ENCODE assay signal across 10 cellular contexts in genomic region chr9:38048319-38048969, GRCh38. TPM values are rescaled to one million over a fixed set of nuclear protein-coding genes. Genes with fewer than 3 reads are reported as not detected.
DNase-seq lines count a peak whose midpoint lies in the region; ATAC-seq and TF ChIP-seq lines count a peak whose summit lies in the region.
"Had no signal": no experiment of that assay in that cellular context is flagged by ENCODE, and none has a peak within 500 bp of the region (broad histone marks: within the 10 kb centered on the region; RNA-seq: fewer than 3 reads in every experiment).

No MANE protein-coding gene starts in this region.

- intact Hi-C loops in PC-9 (cut with micrococcal nuclease; ENCODE audit: unreplicated experiment) (loop anchor here (5.0 kb wide), 1 partner anchor 41 kb away; no protein-coding TSS in a partner anchor), thyroid gland (cut with DNase I) (no loop called here)

- CTCF ChIA-PET in PC-9 (lab: Charles Lee) = interaction anchor here (1.0 kb wide), 1 partner anchor 32 kb away, joined by 3 read pairs; no protein-coding TSS in a partner anchor

- ATAC-seq in HG02642 (IDR thresholded peaks at IDR 0.05; ENCODE audit: poor library complexity, unreplicated experiment) = no peak
- ATAC-seq in GM21526 (IDR thresholded peaks at IDR 0.05; ENCODE audit: low FRiP score, unreplicated experiment) = no peak

- H3K4me2 ChIP-seq in PC-9 = peak overlapping the region; percentile 97
- no peak overlapping the region for H3K4me2 ChIP-seq in mesenchymal stem cell (ENCODE audit: low read length, poor library complexity, severe bottlenecking)

- H3K36me3 ChIP-seq in PC-9 (ENCODE audit: low read depth) = no peaks in the 10 kb centered on the region
- H3K36me3 ChIP-seq in mesenchymal stem cell (ENCODE audit: control insufficient read depth in 1 of 2, insufficient read depth in 2 of 2, low read depth in 1 of 2, low read length in 2 of 2) = peaks cover 0 to 17% of the 10 kb centered on the region in 2 experiments
- H3K36me3 ChIP-seq in thyroid gland = no peaks in the 10 kb centered on the region

- H3K4me3 ChIP-seq in PC-9 = peak overlapping the region; percentile 24; the same call in 1 of the 2 replicates
- H3K4me3 ChIP-seq in choroid plexus epithelial cell (ENCODE audit: low read depth, low read length) = no peak overlapping the region
- H3K4me3 ChIP-seq in mesenchymal stem cell (ENCODE audit: insufficient read depth in 1 of 2, low read depth in 1 of 2, low read length in 2 of 2) = no peak overlapping the region
- no peak overlapping the region for H3K4me3 ChIP-seq in thyroid gland (replicated peaks in 1 of 3)

- H3K27me3 ChIP-seq in PC-9 (ENCODE audit: insufficient read depth, low read depth) (no peaks in the 10 kb centered on the region), mesenchymal stem cell (ENCODE audit: control insufficient read depth in 1 of 2, insufficient read depth in 1 of 2, low read length in 2 of 2) (no peaks in the 10 kb centered on the region), thyroid gland (no peaks in the 10 kb centered on the region)

- no peak overlapping the region for H2BK15ac ChIP-seq in mesenchymal stem cell (ENCODE audit: low read depth, poor library complexity, severe bottlenecking)

- peak overlapping the region; percentile 88 for H2AK5ac ChIP-seq in mesenchymal stem cell (ENCODE audit: low read length, severe bottlenecking)

- H3K4me1 ChIP-seq in PC-9 (replicated peaks; ENCODE audit: insufficient read depth) = peaks cover 78% of the 10 kb centered on the region
- peaks cover 29% of the 10 kb centered on the region for H3K4me1 ChIP-seq in mesenchymal stem cell (ENCODE audit: control insufficient read depth, insufficient read depth, low read depth, low read length)
- H3K4me1 ChIP-seq in thyroid gland = peaks cover 41 to 55% of the 10 kb centered on the region in 2 donors

- DNase-seq in PC-9 = no peak
- peak; percentile 80 for DNase-seq in choroid plexus epithelial cell (ENCODE audit: low read depth)
- no peak for DNase-seq in mesenchymal stem cell
- no peak for DNase-seq in thyroid gland
- DNase-seq in activated T-cell treated with anti-CD3 and anti-CD28 coated beads for 4 hours = no peak
- no peak for DNase-seq in DMS79 (lab: John Stamatoyannopoulos, UW)
- DNase-seq: activated effector memory CD4-positive, alpha-beta T cell treated with anti-CD3 and anti-CD28 coated beads, Interleukin-2, amount 50 U/mL, for 16 hours; NCI-H748 treated with DMSO at 0.1 percent for 48 hours had no signal

- H2AFZ ChIP-seq in PC-9 (no peak overlapping the region), mesenchymal stem cell (ENCODE audit: low read depth, low read length) (no peak overlapping the region)

- H3K23ac ChIP-seq in mesenchymal stem cell (ENCODE audit: low read length in 2 of 2) = no peak overlapping the region

- no peak for TF ChIP-seq POLR2A in thyroid gland (IDR thresholded peaks at IDR 0.05)

- H2BK5ac ChIP-seq in mesenchymal stem cell (ENCODE audit: low read depth, low read length, poor library complexity, severe bottlenecking) = peak overlapping the region; percentile 94

- TF ChIP-seq CTCF in PC-9 (conservative IDR thresholded peaks at IDR 0.05) (no peak), choroid plexus epithelial cell (conservative IDR thresholded peaks at IDR 0.05; ENCODE audit: low read depth, low read length) (no peak), thyroid gland (IDR thresholded peaks at IDR 0.05) (no peak)

- peak overlapping the region; percentile 19 for H4K8ac ChIP-seq in mesenchymal stem cell (ENCODE audit: low read length)

- POLR2A ChIA-PET in PC-9 (lab: Charles Lee; ENCODE audit: unreplicated experiment) = interaction anchor here (0.6 to 1.4 kb wide), 3 partner anchors 10 to 28 kb away, joined by 3 to 12 read pairs (median 6); no protein-coding TSS in a partner anchor

- H2BK120ac ChIP-seq in mesenchymal stem cell (ENCODE audit: low read depth, low read length) = no peak overlapping the region

- WGBS in mesenchymal stem cell = 78% methylated on average over 4 of the region's 4 CpGs
- 60 to 75% methylated on average over 4 of the region's 4 CpGs for WGBS in thyroid gland, 2 donors

- H3K9me3 ChIP-seq in PC-9 (ENCODE audit: insufficient read depth, low read depth) (no peaks in the 10 kb centered on the region), mesenchymal stem cell (ENCODE audit: control insufficient read depth, low read length) (no peaks in the 10 kb centered on the region), thyroid gland (no peaks in the 10 kb centered on the region)

- H2BK12ac ChIP-seq in mesenchymal stem cell (ENCODE audit: low read length in 2 of 2) = peak overlapping the region; percentile 61 to 69

- H3K9me2 ChIP-seq in PC-9 (ENCODE audit: insufficient read depth) = no peaks in the 10 kb centered on the region

- no peaks in the 10 kb centered on the region for H3K79me1 ChIP-seq in mesenchymal stem cell (replicated peaks; ENCODE audit: low read length, poor library complexity, severe bottlenecking)

- peak overlapping the region; percentile 34 to 50 for H3K18ac ChIP-seq in mesenchymal stem cell (ENCODE audit: low read depth in 1 of 2, low read length in 2 of 2)

- no peak overlapping the region for H4K91ac ChIP-seq in mesenchymal stem cell (ENCODE audit: low read length)

- H3K4ac ChIP-seq in mesenchymal stem cell (ENCODE audit: low read depth in 1 of 2, low read length in 2 of 2) = no peak overlapping the region

- H3K79me2 ChIP-seq in PC-9 (ENCODE audit: low read depth) = peaks cover 89% of the 10 kb centered on the region

- H3F3A ChIP-seq in PC-9 (ENCODE audit: insufficient read depth, low read depth) = peaks cover 66% of the 10 kb centered on the region

- BruUV-seq in PC-9 (replicated peaks; lab: Mats Ljungman, UMichigan) = TSS peak; percentile 36

- no peak overlapping the region for H3K14ac ChIP-seq in mesenchymal stem cell (ENCODE audit: low read length in 2 of 2)

- peak overlapping the region; percentile 10 for H3K9ac ChIP-seq in mesenchymal stem cell (ENCODE audit: low read length)

- peak overlapping the region; percentile 100 for H3K27ac ChIP-seq in PC-9
- H3K27ac ChIP-seq in mesenchymal stem cell (ENCODE audit: low read length, poor library complexity, severe bottlenecking) = peak overlapping the region; percentile 100
- H3K27ac ChIP-seq in thyroid gland = peak overlapping the region; percentile 90 to 94 (median 91)

- no peaks in the 10 kb centered on the region for H4K20me1 ChIP-seq in PC-9 (ENCODE audit: insufficient read depth)

RNA-seq across cellular contexts. Expression of gene SHB, which starts 20.6 kb away (rescaled TPM):
- total RNA-seq in PC-9 (2021) (22.7 and 23.8 TPM in 2 replicates), thyroid gland (10 to 100 TPM; 18.4 to 27.5 (median 22.0) TPM)
- polyA plus RNA-seq in mesenchymal stem cell (2013, experiment 1 of 2) = 18.4 TPM
- 17.9 TPM for polyA plus RNA-seq in mesenchymal stem cell (2013, experiment 2 of 2)
